In genomic region chr2:30308280-30308679, GRCh38 we compare ENCODE assay signal across 24 cellular contexts.
"Had no signal": no experiment of that assay in that cellular context is flagged by ENCODE, and none has a peak within 500 bp of the region (broad histone marks: within the 10 kb centered on the region; RNA-seq: fewer than 3 reads in every experiment).

No MANE protein-coding gene starts in this region.

- DNase-seq: colonic mucosa; cortex of kidney; dermis blood vessel endothelial cell; dorsolateral prefrontal cortex; effector CD4-positive, alpha-beta T cell; effector CD8-positive, alpha-beta T cell; effector memory CD4-positive, alpha-beta T cell; effector memory CD8-positive, alpha-beta T cell; endodermal cell; erythroblast; esophagus squamous epithelium; foreskin fibroblast; foreskin keratinocyte; foreskin melanocyte; gastrocnemius medialis; glutamatergic neuron; head of caudate nucleus; heart left ventricle; heart right ventricle had no signal

- H3K27ac ChIP-seq: colonic mucosa, coronary artery, dorsolateral prefrontal cortex, epithelial cell of prostate, esophagus muscularis mucosa, esophagus squamous epithelium, foreskin keratinocyte, gastrocnemius medialis, gastroesophageal sphincter, heart left ventricle, heart right ventricle had no signal

- H3K4me1 ChIP-seq: colonic mucosa, esophagus squamous epithelium, foreskin keratinocyte, gastrocnemius medialis, gastroesophageal sphincter, heart right ventricle had no signal

- H3K27me3 Mint-ChIP-seq: effector memory CD8-positive, alpha-beta T cell had no signal

- ATAC-seq: effector memory CD8-positive, alpha-beta T cell; foreskin keratinocyte; gastrocnemius medialis; gastroesophageal sphincter; heart left ventricle; heart right ventricle had no signal

- H3K9me3 ChIP-seq: colonic mucosa, esophagus muscularis mucosa, esophagus squamous epithelium, gastrocnemius medialis, gastroesophageal sphincter, heart left ventricle had no signal

- H3K4me3 ChIP-seq: colonic mucosa, coronary artery, dorsolateral prefrontal cortex, esophagus muscularis mucosa, esophagus squamous epithelium, gastrocnemius medialis, gastroesophageal sphincter, heart left ventricle, heart right ventricle had no signal

- H3K36me3 ChIP-seq: colonic mucosa, esophagus muscularis mucosa, esophagus squamous epithelium, gastrocnemius medialis, gastroesophageal sphincter, heart left ventricle, heart right ventricle had no signal

- H3K9me3 Mint-ChIP-seq: effector memory CD8-positive, alpha-beta T cell; endodermal cell had no signal

- H3K4me3 Mint-ChIP-seq: dendritic cell treated with granulocyte-macrophage colony-stimulating factor and Interleukin-4, amounts not matched to agents 40 ng/mL and 50 ng/mL, for 4 days; effector memory CD8-positive, alpha-beta T cell; endodermal cell had no signal

- H3K27ac Mint-ChIP-seq: dendritic cell treated with granulocyte-macrophage colony-stimulating factor and Interleukin-4, amounts not matched to agents 40 ng/mL and 50 ng/mL, for 4 days; endodermal cell had no signal

- H3K27me3 ChIP-seq: colonic mucosa, dorsolateral prefrontal cortex, esophagus muscularis mucosa, esophagus squamous epithelium, foreskin keratinocyte, gastrocnemius medialis, gastroesophageal sphincter, heart left ventricle, heart right ventricle had no signal
